1 cellular context compared by ENCODE assay signal in the genomic region with DNA sequence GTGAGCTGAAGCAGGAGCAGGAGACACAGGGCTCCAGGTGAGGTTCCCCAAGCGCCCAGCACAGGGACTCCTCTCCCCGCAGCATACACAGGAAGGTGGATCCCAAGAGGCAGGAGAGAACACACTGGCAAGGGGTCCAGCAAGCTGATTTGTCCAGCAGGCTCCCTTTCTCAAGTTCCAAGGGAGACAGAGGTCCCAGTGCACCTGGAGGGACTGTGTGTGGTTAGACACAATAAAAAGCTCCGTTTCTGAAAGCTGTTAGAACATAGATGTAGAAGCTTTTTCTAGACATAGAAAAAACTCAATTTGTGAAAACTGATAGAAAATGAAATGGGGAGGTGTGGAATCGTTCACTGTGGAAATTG.
TF ChIP-seq lines count a peak whose summit lies in the region.

No MANE protein-coding gene starts in this region.

TF ChIP-seq in IMR-90, 13 proteins besides CTCF, POLR2A, EP300 and RAD21:
- no peak for TF ChIP-seq SMC3 (IDR thresholded peaks at IDR 0.05; ENCODE audit: low read depth, low read length)
- no peak for TF ChIP-seq CHD1 (IDR thresholded peaks at IDR 0.05; ENCODE audit: low read depth, low read length)
- TF ChIP-seq MXI1 (IDR thresholded peaks at IDR 0.05; ENCODE audit: borderline replicate concordance, low read depth, low read length): no peak
- TF ChIP-seq MAFK (IDR thresholded peaks at IDR 0.05; ENCODE audit: low read depth, low read length): no peak
- TF ChIP-seq, protein P1, sequence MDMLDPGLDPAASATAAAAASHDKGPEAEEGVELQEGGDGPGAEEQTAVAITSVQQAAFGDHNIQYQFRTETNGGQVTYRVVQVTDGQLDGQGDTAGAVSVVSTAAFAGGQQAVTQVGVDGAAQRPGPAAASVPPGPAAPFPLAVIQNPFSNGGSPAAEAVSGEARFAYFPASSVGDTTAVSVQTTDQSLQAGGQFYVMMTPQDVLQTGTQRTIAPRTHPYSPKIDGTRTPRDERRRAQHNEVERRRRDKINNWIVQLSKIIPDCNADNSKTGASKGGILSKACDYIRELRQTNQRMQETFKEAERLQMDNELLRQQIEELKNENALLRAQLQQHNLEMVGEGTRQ (IDR thresholded peaks at IDR 0.05; ENCODE audit: low read depth, low read length): no peak
